Comparison of ENCODE assay signal across 8 cellular contexts in the genomic region with DNA sequence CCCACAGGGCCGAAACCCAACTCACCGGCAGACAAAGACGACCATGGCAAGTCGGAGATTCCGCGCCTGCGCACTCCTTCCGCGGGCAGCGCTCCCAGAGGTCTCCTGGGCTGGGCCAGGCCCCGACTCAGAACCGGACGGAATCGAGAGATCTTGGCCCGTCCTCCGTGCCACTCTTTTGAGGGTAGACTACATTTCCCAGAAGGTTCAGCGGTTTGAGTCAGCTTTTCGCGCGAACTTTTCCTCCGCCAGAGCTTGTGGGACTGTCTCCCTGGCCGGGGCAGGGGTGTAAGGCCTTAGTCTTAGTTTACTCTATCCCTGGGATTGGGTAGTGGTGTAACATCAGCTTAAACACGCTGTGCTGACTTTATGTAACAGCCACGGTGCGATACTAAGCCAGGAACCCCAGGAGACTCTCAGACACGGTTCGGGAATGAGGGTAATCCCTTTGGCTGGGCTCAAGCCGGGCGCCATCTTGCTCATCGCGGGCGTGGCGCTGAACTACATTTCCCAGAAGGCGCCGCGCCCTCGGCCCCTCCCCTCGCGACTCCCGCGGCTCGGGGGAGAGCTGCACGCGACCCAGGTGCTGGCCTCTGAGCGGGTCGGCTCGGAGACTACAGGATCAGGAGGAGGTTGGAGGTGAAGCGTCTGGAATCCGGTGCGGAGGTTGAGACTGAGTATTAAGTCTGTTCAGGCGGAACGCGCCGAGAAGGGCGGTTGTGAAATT. TPM values are rescaled to one million over a fixed set of nuclear protein-coding genes. Genes with fewer than 3 reads are reported as not detected.
A peak's percentile ranks its signal among the peaks of the same experiment; 100 is the strongest.
DNase-seq lines count a peak whose midpoint lies in the region; ATAC-seq and TF ChIP-seq lines count a peak whose summit lies in the region.

Gene ZNF260 (minus strand): TSS at position 78 of the 727 bp plus-strand sequence. CDS start 13,033 bp downstream, outside the sequence.

- H3K4me3 ChIP-seq in Karpas-422 (ENCODE audit: low read length) (peak within 1 kb of the TSS; percentile 91), fibroblast of lung (replicated peaks in 1 of 4; ENCODE audit: control extremely low read depth in 1 of 4, insufficient read depth in 1 of 4, low read depth in 3 of 4, low read length in 4 of 4) (peak within 1 kb of the TSS; percentile 90 to 99 (median 94))

- peaks cover 13% of the 10 kb centered on the region for H3K4me1 ChIP-seq in Karpas-422 (ENCODE audit: low read length)
- H3K4me1 ChIP-seq in fibroblast of lung (ENCODE audit: control insufficient read depth, extremely low read depth, insufficient read depth, low read length): peaks cover 2% of the 10 kb centered on the region

- H3K27me3 ChIP-seq in Karpas-422 (ENCODE audit: low read length) (no peaks in the 10 kb centered on the region), fibroblast of lung (ENCODE audit: control insufficient read depth, insufficient read depth, low read length) (no peaks in the 10 kb centered on the region)

- H2AFZ ChIP-seq in Karpas-422 (ENCODE audit: low read length) (peak within 1 kb of the TSS; percentile 99), fibroblast of lung (ENCODE audit: low read length) (peak within 1 kb of the TSS; percentile 100)

- H3K27ac ChIP-seq in Karpas-422 (ENCODE audit: low read length) (peak within 1 kb of the TSS; percentile 67), fibroblast of lung (ENCODE audit: insufficient read depth, low read length) (peak within 1 kb of the TSS; percentile 82)

- H4K20me1 ChIP-seq in Karpas-422 (ENCODE audit: insufficient read depth, low read depth, low read length): no peaks in the 10 kb centered on the region
- no peaks in the 10 kb centered on the region for H4K20me1 ChIP-seq in fibroblast of lung (ENCODE audit: control insufficient read depth, extremely low read depth, insufficient read depth, low read length)

- no peaks in the 10 kb centered on the region for H3K27me3 Mint-ChIP-seq in activated T-helper 17 cell treated with anti-CD3 and anti-CD28 coated beads, Interleukin-2, amount 50 U/mL, for 72 hours
- H3K27me3 Mint-ChIP-seq in naive B cell: no peaks in the 10 kb centered on the region

- H3K9me3 Mint-ChIP-seq in activated T-helper 17 cell treated with anti-CD3 and anti-CD28 coated beads, Interleukin-2, amount 50 U/mL, for 72 hours: peaks cover 11% of the 10 kb centered on the region
- H3K9me3 Mint-ChIP-seq in naive B cell: peaks cover 0 to 40% (median 15%) of the 10 kb centered on the region in 7 donors
- H3K9me3 Mint-ChIP-seq in stimulated activated effector memory CD8-positive, alpha-beta T cell treated with anti-CD3 and anti-CD28 coated beads, Interleukin-12 subunit alpha, Interleukin-12 subunit beta, amount 100 ng/mL, for 72 hours: peaks cover 9% of the 10 kb centered on the region

- ATAC-seq in GM21786 (IDR thresholded peaks at IDR 0.05; ENCODE audit: unreplicated experiment) (peak; percentile 84), naive B cell (ENCODE audit: low read depth in 2 of 2) (peak; percentile 85 to 87)
- peak; percentile 93 for ATAC-seq in activated T-helper 17 cell treated with anti-CD3 and anti-CD28 coated beads, Interleukin-2, amount 50 U/mL, for 72 hours (replicated peaks)
- ATAC-seq in stimulated activated effector memory CD8-positive, alpha-beta T cell treated with anti-CD3 and anti-CD28 coated beads, Interleukin-12 subunit alpha, Interleukin-12 subunit beta, amount 100 ng/mL, for 72 hours: peak; percentile 92

- TF ChIP-seq CTCF in fibroblast of lung (conservative IDR thresholded peaks at IDR 0.05 in 1 of 2, IDR thresholded peaks at IDR 0.05 in 1 of 2; ENCODE audit: low read depth in 1 of 2, low read length in 2 of 2): peak in 1 of 2 donors; percentile 4

- H3K9me3 ChIP-seq in Karpas-422 (ENCODE audit: low read length) (peaks cover 24% of the 10 kb centered on the region), fibroblast of lung (ENCODE audit: control insufficient read depth, insufficient read depth, low read depth, low read length) (no peaks in the 10 kb centered on the region)

- H3K27ac Mint-ChIP-seq in activated T-helper 17 cell treated with anti-CD3 and anti-CD28 coated beads, Interleukin-2, amount 50 U/mL, for 72 hours: peak within 1 kb of the TSS; percentile 99
- H3K27ac Mint-ChIP-seq in naive B cell: peak within 1 kb of the TSS; percentile 92 to 99 (median 97)
- H3K27ac Mint-ChIP-seq in stimulated activated effector memory CD8-positive, alpha-beta T cell treated with anti-CD3 and anti-CD28 coated beads, Interleukin-12 subunit alpha, Interleukin-12 subunit beta, amount 100 ng/mL, for 72 hours: peak within 1 kb of the TSS; percentile 99

- peak within 1 kb of the TSS; percentile 86 for H3K4me2 ChIP-seq in Karpas-422 (ENCODE audit: low read depth, low read length, poor library complexity, severe bottlenecking)
- H3K4me2 ChIP-seq in fibroblast of lung (ENCODE audit: extremely low read depth, insufficient read depth, low read length): peak within 1 kb of the TSS; percentile 98

- DNase-seq in DMS79 treated with DMSO at 0.1 percent for 48 hours (lab: John Stamatoyannopoulos, UW): peak; percentile 95
- DNase-seq in Karpas-422: peak; percentile 97
- peak; percentile 98 for DNase-seq in RPMI7951 (ENCODE audit: low read depth)
- DNase-seq in fibroblast of lung (ENCODE audit: low read depth in 2 of 2): peak; percentile 97 to 99
- DNase-seq in naive B cell: peak; percentile 90
- DNase-seq in stimulated activated effector memory CD8-positive, alpha-beta T cell treated with anti-CD3 and anti-CD28 coated beads, Interleukin-12 subunit alpha, Interleukin-12 subunit beta, amount 100 ng/mL, for 72 hours (ENCODE audit: low spot score in 2 of 2): peak; percentile 86 to 96

- H3K36me3 ChIP-seq in Karpas-422 (ENCODE audit: insufficient read depth, low read length) (peaks cover 40% of the 10 kb centered on the region), fibroblast of lung (ENCODE audit: control insufficient read depth, insufficient read depth, low read length) (no peaks in the 10 kb centered on the region)

- H3K9me2 ChIP-seq in Karpas-422 (replicated peaks; ENCODE audit: insufficient read depth, low read length): no peaks in the 10 kb centered on the region

- peaks cover 21% of the 10 kb centered on the region for H3K4me1 Mint-ChIP-seq in activated T-helper 17 cell treated with anti-CD3 and anti-CD28 coated beads, Interleukin-2, amount 50 U/mL, for 72 hours
- peaks cover 20 to 44% (median 29%) of the 10 kb centered on the region in 3 donors for H3K4me1 Mint-ChIP-seq in naive B cell
- H3K4me1 Mint-ChIP-seq in stimulated activated effector memory CD8-positive, alpha-beta T cell treated with anti-CD3 and anti-CD28 coated beads, Interleukin-12 subunit alpha, Interleukin-12 subunit beta, amount 100 ng/mL, for 72 hours: peaks cover 24% of the 10 kb centered on the region

- H3K9ac ChIP-seq in Karpas-422 (ENCODE audit: low read length) (peak within 1 kb of the TSS; percentile 84), fibroblast of lung (ENCODE audit: insufficient read depth, low read length) (peak within 1 kb of the TSS; percentile 77)

- H3K79me2 ChIP-seq in Karpas-422 (ENCODE audit: low read length) (peaks cover 58% of the 10 kb centered on the region), fibroblast of lung (ENCODE audit: control insufficient read depth, insufficient read depth, low read length) (peaks cover 18% of the 10 kb centered on the region)

- H3K36me3 Mint-ChIP-seq in activated T-helper 17 cell treated with anti-CD3 and anti-CD28 coated beads, Interleukin-2, amount 50 U/mL, for 72 hours (ENCODE audit: low read depth): peaks cover 46% of the 10 kb centered on the region
- peaks cover 18% of the 10 kb centered on the region in 2 donors for H3K36me3 Mint-ChIP-seq in naive B cell
- peaks cover 40% of the 10 kb centered on the region for H3K36me3 Mint-ChIP-seq in stimulated activated effector memory CD8-positive, alpha-beta T cell treated with anti-CD3 and anti-CD28 coated beads, Interleukin-12 subunit alpha, Interleukin-12 subunit beta, amount 100 ng/mL, for 72 hours

- H3K4me3 Mint-ChIP-seq in activated T-helper 17 cell treated with anti-CD3 and anti-CD28 coated beads, Interleukin-2, amount 50 U/mL, for 72 hours: peak within 1 kb of the TSS; percentile 99
- peak within 1 kb of the TSS; percentile 94 to 100 (median 98) for H3K4me3 Mint-ChIP-seq in naive B cell
- H3K4me3 Mint-ChIP-seq in stimulated activated effector memory CD8-positive, alpha-beta T cell treated with anti-CD3 and anti-CD28 coated beads, Interleukin-12 subunit alpha, Interleukin-12 subunit beta, amount 100 ng/mL, for 72 hours: peak within 1 kb of the TSS; percentile 98

RNA-seq across cellular contexts. Expression of gene ZNF260, which starts in this region (rescaled TPM):
- 9.6 and 31.6 TPM in 2 replicates for total RNA-seq in Karpas-422 (2014; rRNA removed; shearing (Covaris generic); ENCODE audit: low replicate concordance)
- total RNA-seq in RPMI7951 (2014; rRNA removed; shearing (Covaris generic)): 22.6 and 49.5 TPM in 2 replicates
- 1 to 10 TPM; 3.5 to 6.1 TPM for total RNA-seq in activated T-helper 17 cell treated with anti-CD3 and anti-CD28 coated beads, Interleukin-2, amount 50 U/mL, for 72 hours
- total RNA-seq in fibroblast of lung: 17.5 and 21.3 TPM in 2 replicates
- polyA plus RNA-seq in fibroblast of lung (8.2 and 9.4 TPM in 2 replicates), naive B cell (ENCODE audit: low read depth in 6 of 6) (10 to 100 TPM in 3 of 6 donors, 1 to 10 TPM in 3; 2.2 to 16.2 (median 10.1) TPM)
- polyA plus RNA-seq in fibroblast of lung (2012): 6.2 and 9.1 TPM in 2 replicates
- 2.3 and 29.9 TPM in 2 replicates for polyA minus RNA-seq in fibroblast of lung (ENCODE audit: low replicate concordance)

Comparison
In these comparisons a context has a peak if more than half of its experiments do, and no peak if none do; other contexts are left out.
1. Peak in every context shown above with its lines: DNase-seq, ATAC-seq, H3K4me3 ChIP-seq and H3K27ac ChIP-seq.